8 cellular contexts compared by ENCODE assay signal in genomic region chr6:30325150-30325872, GRCh38. TPM values are rescaled to one million over a fixed set of nuclear protein-coding genes. Genes with fewer than 3 reads are reported as not detected.
DNase-seq lines count a peak whose midpoint lies in the region; ATAC-seq and TF ChIP-seq lines count a peak whose summit lies in the region.

No MANE protein-coding gene starts in this region.

- peak overlapping the region; percentile 92 for H3K4me2 ChIP-seq in neural cell (ENCODE audit: low read length)

- DNase-seq in BE2C (peak; percentile 51), NCI-H1436 treated with DMSO at 0.1 percent for 48 hours (lab: John Stamatoyannopoulos, UW) (peak; percentile 6), erythroblast (lab: John Stamatoyannopoulos, UW) (peak; percentile 87 to 89), upper lobe of right lung (no peak)
- DNase-seq in activated CD4-positive, alpha-beta memory T cell treated with anti-CD3 and anti-CD28 coated beads, Interleukin-2, amount 10 ng/mL, durations not matched to agents 7 days and 5 days = peak; percentile 88

- TF ChIP-seq EP300 in neural cell (conservative IDR thresholded peaks at IDR 0.05; ENCODE audit: poor library complexity, severe bottlenecking) = no peak

- peak overlapping the region; percentile 95 for H3K9ac ChIP-seq in neural cell (ENCODE audit: low read length)

- no peaks in the 10 kb centered on the region for H3F3A ChIP-seq in neural cell (ENCODE audit: insufficient read depth, low read length, poor library complexity, severe bottlenecking)

- H3K27me3 Mint-ChIP-seq in activated CD4-positive, alpha-beta memory T cell treated with anti-CD3 and anti-CD28 coated beads, Interleukin-2, amount 10 ng/mL, durations not matched to agents 7 days and 5 days = no peaks in the 10 kb centered on the region

- TF ChIP-seq CTCF in BE2C (IDR thresholded peaks at IDR 0.05; ENCODE audit: low read depth, low read length) = no peak
- TF ChIP-seq CTCF in neural cell (IDR thresholded peaks at IDR 0.05; ENCODE audit: poor library complexity, severe bottlenecking) = no peak
- no peak for TF ChIP-seq CTCF in upper lobe of right lung (IDR thresholded peaks at IDR 0.05)

- H3K4me1 ChIP-seq in BE2C (no peaks in the 10 kb centered on the region), upper lobe of right lung (peaks cover 38% of the 10 kb centered on the region)

- peaks cover 52% of the 10 kb centered on the region for H3K79me2 ChIP-seq in neural cell (replicated peaks; ENCODE audit: insufficient read depth, low read length)

- no peak for TF ChIP-seq RAD21 in neural cell (conservative IDR thresholded peaks at IDR 0.05)

- peaks cover 67% of the 10 kb centered on the region for H3K4me1 Mint-ChIP-seq in activated CD4-positive, alpha-beta memory T cell treated with anti-CD3 and anti-CD28 coated beads, Interleukin-2, amount 10 ng/mL, durations not matched to agents 7 days and 5 days

- CTCF ChIA-PET in activated CD4-positive, alpha-beta memory T cell treated with anti-CD3 and anti-CD28 coated beads, Interleukin-2, amount 10 ng/mL, durations not matched to agents 7 days and 5 days (lab: Charles Lee) = interaction anchor here (0.9 to 1.7 kb wide), 7 partner anchors 33 to 219 kb away, joined by 3 to 8 read pairs (median 4); no protein-coding TSS in a partner anchor

- H3K9me3 Mint-ChIP-seq in activated CD4-positive, alpha-beta memory T cell treated with anti-CD3 and anti-CD28 coated beads, Interleukin-2, amount 10 ng/mL, durations not matched to agents 7 days and 5 days = no peaks in the 10 kb centered on the region

- peak overlapping the region; percentile 89 for H3K4me3 ChIP-seq in BE2C (ENCODE audit: low read depth, low read length)
- H3K4me3 ChIP-seq in neural cell (ENCODE audit: low read length) = peak overlapping the region; percentile 79
- H3K4me3 ChIP-seq in upper lobe of right lung = peak overlapping the region; percentile 99

- H3K9me3 ChIP-seq in BE2C = no peaks in the 10 kb centered on the region
- H3K9me3 ChIP-seq in neural cell (ENCODE audit: low read length) = no peaks in the 10 kb centered on the region
- H3K9me3 ChIP-seq in upper lobe of right lung = no peaks in the 10 kb centered on the region

- H3K27ac ChIP-seq in neural cell (ENCODE audit: low read length) = peak overlapping the region; percentile 92
- H3K27ac ChIP-seq in upper lobe of right lung = peak overlapping the region; percentile 99

- peak overlapping the region; percentile 99 for H3K27ac Mint-ChIP-seq in activated CD4-positive, alpha-beta memory T cell treated with anti-CD3 and anti-CD28 coated beads, Interleukin-2, amount 10 ng/mL, durations not matched to agents 7 days and 5 days

- ATAC-seq in GM21381 (IDR thresholded peaks at IDR 0.05; ENCODE audit: unreplicated experiment) (peak; percentile 25), upper lobe of right lung (peak; percentile 37), HG02852 (IDR thresholded peaks at IDR 0.05; ENCODE audit: unreplicated experiment) (no peak)

- H3K4me3 Mint-ChIP-seq in activated CD4-positive, alpha-beta memory T cell treated with anti-CD3 and anti-CD28 coated beads, Interleukin-2, amount 10 ng/mL, durations not matched to agents 7 days and 5 days = peak overlapping the region; percentile 92

- intact Hi-C loops in upper lobe of right lung (cut with DNase I) = no loop called here

- peak overlapping the region; percentile 61 for H2AFZ ChIP-seq in neural cell (ENCODE audit: low read depth, low read length)

- H3K9me2 ChIP-seq in neural cell (ENCODE audit: insufficient read depth, low read length) = no peaks in the 10 kb centered on the region

- no peak for TF ChIP-seq POLR2A in erythroblast (IDR thresholded peaks at IDR 0.05; ENCODE audit: low read length)

- H3K36me3 ChIP-seq in BE2C = peaks cover 12% of the 10 kb centered on the region
- H3K36me3 ChIP-seq in neural cell (ENCODE audit: insufficient read depth, low read length) = no peaks in the 10 kb centered on the region
- H3K36me3 ChIP-seq in upper lobe of right lung = peaks cover 12% of the 10 kb centered on the region

- POLR2A ChIA-PET in activated CD4-positive, alpha-beta memory T cell treated with anti-CD3 and anti-CD28 coated beads, Interleukin-2, amount 10 ng/mL, durations not matched to agents 7 days and 5 days (lab: Charles Lee) = interaction anchor here (0.6 to 4.0 kb wide), 25 partner anchors 8 to 1402 kb away, joined by 3 to 49 read pairs (median 5); partner anchors contain the start of genes MRPS18B, POLR1H, PPP1R10 and PPP1R11

- H3K27me3 ChIP-seq in BE2C (no peaks in the 10 kb centered on the region), neural cell (ENCODE audit: insufficient read depth, low read depth, low read length) (no peaks in the 10 kb centered on the region), upper lobe of right lung (no peaks in the 10 kb centered on the region)

- no peaks in the 10 kb centered on the region for H4K20me1 ChIP-seq in neural cell (ENCODE audit: insufficient read depth)

- H3K36me3 Mint-ChIP-seq in activated CD4-positive, alpha-beta memory T cell treated with anti-CD3 and anti-CD28 coated beads, Interleukin-2, amount 10 ng/mL, durations not matched to agents 7 days and 5 days (ENCODE audit: low read depth) = peaks cover 44% of the 10 kb centered on the region

TF ChIP-seq in neural cell, 6 proteins besides CTCF, POLR2A, EP300 and RAD21:
- TF ChIP-seq REST (IDR thresholded peaks at IDR 0.05; ENCODE audit: borderline replicate concordance) = no peak
- no peak for TF ChIP-seq SMC3 (conservative IDR thresholded peaks at IDR 0.05; ENCODE audit: poor library complexity)
- no peak for TF ChIP-seq POLR2AphosphoS5 (IDR thresholded peaks at IDR 0.05)
- no peak for TF ChIP-seq MXI1 (conservative IDR thresholded peaks at IDR 0.05; ENCODE audit: poor library complexity, severe bottlenecking)
- no peak for TF ChIP-seq EZH2 (IDR thresholded peaks at IDR 0.05; ENCODE audit: borderline replicate concordance, insufficient read depth, low read length, poor library complexity, severe bottlenecking)
- no peak for TF ChIP-seq TAF1 (IDR thresholded peaks at IDR 0.05; ENCODE audit: low read depth)

RNA-seq across cellular contexts. Expression of gene TRIM39, which starts 1.4 kb away (rescaled TPM):
- polyA plus RNA-seq in BE2C (2012; ENCODE audit: insufficient read depth, insufficient read length, low read depth) = 11.5 TPM
- total RNA-seq in activated CD4-positive, alpha-beta memory T cell treated with anti-CD3 and anti-CD28 coated beads, Interleukin-2, amount 10 ng/mL, durations not matched to agents 7 days and 5 days = 10 to 100 TPM; 15.1 to 15.6 TPM
- polyA plus RNA-seq in neural cell = 9.2 and 14.0 TPM in 2 replicates
- polyA minus RNA-seq in neural cell = 13.4 and 16.1 TPM in 2 replicates
- 11.5 TPM for total RNA-seq in upper lobe of right lung

RNA-seq across cellular contexts. Expression of gene RPP21, which starts 19.6 kb away (rescaled TPM):
- 121 TPM for polyA plus RNA-seq in BE2C (2012; ENCODE audit: insufficient read depth, insufficient read length, low read depth)
- 10 to 100 TPM; 34.2 to 35.7 TPM for total RNA-seq in activated CD4-positive, alpha-beta memory T cell treated with anti-CD3 and anti-CD28 coated beads, Interleukin-2, amount 10 ng/mL, durations not matched to agents 7 days and 5 days
- polyA plus RNA-seq in neural cell = 109 and 116 TPM in 2 replicates
- 26.3 and 31.2 TPM in 2 replicates for polyA minus RNA-seq in neural cell
- 29.3 TPM for total RNA-seq in upper lobe of right lung
